Comparison of ENCODE assay signal across 8 cellular contexts in genomic region chr1:66374148-66374547, GRCh38.
A peak's percentile ranks its signal among the peaks of the same experiment; 100 is the strongest.
DNase-seq lines count a peak whose midpoint lies in the region; ATAC-seq and TF ChIP-seq lines count a peak whose summit lies in the region.
"Had no signal": no experiment of that assay in that cellular context is flagged by ENCODE, and none has a peak within 500 bp of the region (broad histone marks: within the 10 kb centered on the region; RNA-seq: fewer than 3 reads in every experiment).

No MANE protein-coding gene starts in this region.

- H3K27me3 ChIP-seq in spleen (replicated peaks in 1 of 7): no peaks in the 10 kb centered on the region
- no peaks in the 10 kb centered on the region for H3K27me3 ChIP-seq in ascending aorta
- no peaks in the 10 kb centered on the region for H3K27me3 ChIP-seq in A673 (replicated peaks; ENCODE audit: insufficient read depth, low read depth, low read length, poor library complexity)
- H3K27me3 ChIP-seq in testis: no peaks in the 10 kb centered on the region

- no peak for TF ChIP-seq CTCF in spleen (IDR thresholded peaks at IDR 0.05 in 8 of 11, conservative IDR thresholded peaks at IDR 0.05 in 3 of 11)
- no peak for TF ChIP-seq CTCF in ascending aorta (IDR thresholded peaks at IDR 0.05)
- no peak for TF ChIP-seq CTCF in A673 (conservative IDR thresholded peaks at IDR 0.05; ENCODE audit: low read depth, low read length)
- TF ChIP-seq CTCF in testis (IDR thresholded peaks at IDR 0.05): no peak

- peaks cover 52% of the 10 kb centered on the region for H3K4me1 Mint-ChIP-seq in T-helper 17 cell

- DNase-seq in T-helper 17 cell (no peak), spleen (no peak), ascending aorta (ENCODE audit: low spot score in 2 of 2) (no peak), A673 (ENCODE audit: low spot score) (no peak), testis (no peak)
- DNase-seq: NCI-H1105 had no signal

- H3K36me3 ChIP-seq in spleen: peaks cover 0 to 45% (median 22%) of the 10 kb centered on the region in 6 donors
- H3K36me3 ChIP-seq in ascending aorta: peaks cover 0 to 6% of the 10 kb centered on the region in 2 donors
- H3K36me3 ChIP-seq in A673 (ENCODE audit: insufficient read depth, low read length, poor library complexity, severe bottlenecking): peaks cover 31% of the 10 kb centered on the region
- H3K36me3 ChIP-seq in testis (ENCODE audit: low read depth, missing control alignments): no peaks in the 10 kb centered on the region

- peaks cover 18% of the 10 kb centered on the region for H3K36me3 Mint-ChIP-seq in T-helper 17 cell (ENCODE audit: low read depth)

- H3K4me1 ChIP-seq in spleen (peaks cover 47 to 95% (median 72%) of the 10 kb centered on the region in 6 donors), ascending aorta (peaks cover 0 to 4% of the 10 kb centered on the region in 2 donors), A673 (ENCODE audit: insufficient read depth, low read length, poor library complexity, severe bottlenecking) (peaks cover 5% of the 10 kb centered on the region), testis (peaks cover 10% of the 10 kb centered on the region)

- ATAC-seq in GM19324 (IDR thresholded peaks at IDR 0.05; ENCODE audit: low FRiP score, unreplicated experiment) (peak; percentile 38), HG02884 (IDR thresholded peaks at IDR 0.05; ENCODE audit: unreplicated experiment) (peak; percentile 37), T-helper 17 cell (peak; percentile 35)

- H3K27ac Mint-ChIP-seq in T-helper 17 cell: peak overlapping the region; percentile 96

- H3K27me3 Mint-ChIP-seq in T-helper 17 cell: no peaks in the 10 kb centered on the region

- no peaks in the 10 kb centered on the region for H3K9me3 ChIP-seq in T-helper 17 cell (ENCODE audit: control insufficient read depth, low read length, poor library complexity, severe bottlenecking)
- no peaks in the 10 kb centered on the region for H3K9me3 ChIP-seq in spleen
- no peaks in the 10 kb centered on the region for H3K9me3 ChIP-seq in ascending aorta
- H3K9me3 ChIP-seq in A673 (ENCODE audit: low read depth, low read length, poor library complexity, severe bottlenecking): no peaks in the 10 kb centered on the region
- H3K9me3 ChIP-seq in testis: no peaks in the 10 kb centered on the region

- intact Hi-C loops in spleen (cut with DNase I; ENCODE audit: low total_unique reads) (no loop called here), ascending aorta (cut with DNase I) (no loop called here), A673 (cut with micrococcal nuclease; ENCODE audit: unreplicated experiment) (no loop called here), testis (cut with DNase I; ENCODE audit: low total_unique reads) (no loop called here)

- BruUV-seq in A673 (replicated peaks; lab: Mats Ljungman, UMichigan): no TSS peak

- peak overlapping the region; percentile 80 for H3K4me3 Mint-ChIP-seq in T-helper 17 cell

- peak overlapping the region; percentile 43 to 91 (median 82) for H3K27ac ChIP-seq in spleen
- H3K27ac ChIP-seq in ascending aorta: peak overlapping the region in 1 of 2 donors; percentile 9
- no peak overlapping the region for H3K27ac ChIP-seq in A673 (ENCODE audit: low read depth, low read length, poor library complexity, severe bottlenecking)
- peak overlapping the region in 1 of 2 donors; percentile 48 for H3K27ac ChIP-seq in testis

- POLR2A ChIA-PET in A673 (lab: Charles Lee; ENCODE audit: low non-redundant PET): no interaction called here

- no peak overlapping the region for H3K4me3 ChIP-seq in spleen
- no peak overlapping the region for H3K4me3 ChIP-seq in ascending aorta
- H3K4me3 ChIP-seq in A673 (ENCODE audit: low read depth, low read length, poor library complexity, severe bottlenecking): no peak overlapping the region
- no peak overlapping the region for H3K4me3 ChIP-seq in testis

- no peak for TF ChIP-seq POLR2A in spleen (IDR thresholded peaks at IDR 0.05)
- TF ChIP-seq POLR2A in testis (IDR thresholded peaks at IDR 0.05): no peak

- 57 to 70% (median 58%) methylated on average over 2 of the region's 2 CpGs for WGBS in spleen, 5 donors
- 45 to 66% methylated on average over 2 of the region's 2 CpGs for WGBS in testis, 2 donors

- CTCF ChIA-PET in A673 (lab: Charles Lee): no interaction called here
